16 cellular contexts compared by ENCODE assay signal in the genomic region with DNA sequence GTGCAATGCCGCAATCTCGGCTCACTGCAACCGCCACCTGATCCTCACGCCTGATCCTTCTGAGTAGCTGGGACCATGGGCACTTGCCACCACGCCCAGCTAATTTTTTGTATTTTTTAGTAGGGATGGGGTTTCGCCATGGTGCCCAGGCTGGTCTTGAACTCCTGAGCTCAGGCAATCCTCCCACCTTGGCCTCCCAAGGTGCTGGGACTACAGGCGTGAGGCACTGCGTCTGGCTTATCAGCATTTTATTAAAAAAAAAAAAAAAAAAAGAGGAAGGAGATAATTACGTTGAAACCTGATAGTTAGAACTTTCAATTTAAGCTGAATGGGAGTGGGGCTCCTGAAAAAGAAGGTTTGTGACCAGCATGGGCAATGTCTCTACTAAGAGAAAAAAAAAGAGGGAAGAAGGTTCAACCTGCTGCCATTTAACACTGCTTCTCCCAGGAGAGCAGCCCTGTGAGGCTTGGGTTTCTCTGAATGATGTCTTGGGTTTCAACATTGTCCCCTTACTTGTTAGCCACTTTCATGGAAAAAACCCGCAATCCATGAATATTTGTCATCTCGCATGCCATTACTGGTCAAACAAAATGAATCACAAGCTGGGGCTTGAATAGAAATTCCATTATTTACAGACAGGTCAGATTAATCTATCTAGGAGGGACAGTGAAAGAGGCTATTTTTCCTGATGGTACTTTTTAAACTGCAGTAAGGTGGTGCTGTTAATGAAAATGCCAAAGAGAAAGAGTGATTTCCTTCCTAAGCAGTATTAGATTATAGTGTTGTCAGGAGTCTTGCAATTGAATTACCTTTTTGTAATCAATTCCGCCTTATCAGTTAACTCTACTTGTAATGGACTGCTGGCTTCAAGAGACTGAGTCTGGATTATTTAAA.
A peak's percentile ranks its signal among the peaks of the same experiment; 100 is the strongest.
DNase-seq lines count a peak whose midpoint lies in the region; ATAC-seq and TF ChIP-seq lines count a peak whose summit lies in the region.
"Had no signal": no experiment of that assay in that cellular context is flagged by ENCODE, and none has a peak within 500 bp of the region (broad histone marks: within the 10 kb centered on the region; RNA-seq: fewer than 3 reads in every experiment).

No MANE protein-coding gene starts in this region.

- peaks cover 13% of the 10 kb centered on the region; the same call in 1 of the 2 replicates for H3K9me3 ChIP-seq in Panc1 (ENCODE audit: control insufficient read depth, insufficient read depth, low read depth, low read length)
- H3K9me3 ChIP-seq: sigmoid colon, tibial artery had no signal

- H3K27me3 Mint-ChIP-seq in stimulated activated naive CD8-positive, alpha-beta T cell treated with anti-CD3 and anti-CD28 coated beads, Interleukin-15, Interleukin-2, amounts not matched to agents 100 ng/mL and 50 ng/mL, for 24 hours, result no peaks in the 10 kb centered on the region
- H3K27me3 Mint-ChIP-seq: activated CD4-positive, alpha-beta T cell treated with anti-CD3 and anti-CD28 coated beads, Interleukin-2, amount 10 ng/mL, durations not matched to agents 7 days and 5 days; activated T-helper 17 cell treated with anti-CD3 and anti-CD28 coated beads, Interleukin-2, amount 50 U/mL, for 72 hours had no signal

- peaks cover 25% of the 10 kb centered on the region for H3K36me3 Mint-ChIP-seq in stimulated activated naive CD8-positive, alpha-beta T cell treated with anti-CD3 and anti-CD28 coated beads, Interleukin-15, Interleukin-2, amounts not matched to agents 100 ng/mL and 50 ng/mL, for 24 hours (ENCODE audit: low read depth)

- POLR2A ChIA-PET in Panc1 (lab: Charles Lee), result no interaction called here

- in situ Hi-C loops in Panc1 (cut with HindIII; ENCODE audit: low pct_unique_long_range_greater_than_20kb, low sequenced_read_pairs), result no loop called here

- H3K36me3 ChIP-seq in Panc1 (ENCODE audit: control insufficient read depth, insufficient read depth, low read length), result no peaks in the 10 kb centered on the region
- H3K36me3 ChIP-seq: sigmoid colon, tibial artery had no signal

- peak overlapping the region; percentile 37 for H3K27ac ChIP-seq in Panc1 (ENCODE audit: low read length)
- H3K27ac ChIP-seq: sigmoid colon, tibial artery had no signal

- peak overlapping the region; percentile 24 for H3K27ac Mint-ChIP-seq in stimulated activated naive CD8-positive, alpha-beta T cell treated with anti-CD3 and anti-CD28 coated beads, Interleukin-15, Interleukin-2, amounts not matched to agents 100 ng/mL and 50 ng/mL, for 24 hours
- H3K27ac Mint-ChIP-seq: activated CD4-positive, alpha-beta T cell treated with anti-CD3 and anti-CD28 coated beads, Interleukin-2, amount 10 ng/mL, durations not matched to agents 7 days and 5 days; activated T-helper 17 cell treated with anti-CD3 and anti-CD28 coated beads, Interleukin-2, amount 50 U/mL, for 72 hours; immature natural killer cell had no signal

- no peak for DNase-seq in stimulated activated naive CD8-positive, alpha-beta T cell treated with anti-CD3 and anti-CD28 coated beads, Interleukin-15, Interleukin-2, amounts not matched to agents 100 U/mL and 50 U/mL, for 24 hours
- DNase-seq in Panc1 (ENCODE audit: low read depth, low spot score) (no peak), fibroblast of the aortic adventitia (ENCODE audit: low read depth) (peak; percentile 26), NCI-H2029 treated with DMSO at 0.1 percent for 48 hours (lab: John Stamatoyannopoulos, UW) (no peak)
- no peak for DNase-seq in activated CD4-positive, alpha-beta T cell treated with anti-CD3 and anti-CD28 coated beads, Interleukin-2, amount 50 U/mL, for 1 hour
- DNase-seq in central memory CD4-positive, alpha-beta T cell, result no peak
- DNase-seq: activated CD4-positive, alpha-beta T cell treated with anti-CD3 and anti-CD28 coated beads, Interleukin-2, amount 10 ng/mL, durations not matched to agents 7 days and 5 days; caudate nucleus; immature natural killer cell; NCI-H1694 treated with DMSO at 0.1 percent for 48 hours; NCI-H82; sigmoid colon; tibial artery had no signal

- ATAC-seq in stimulated activated naive CD8-positive, alpha-beta T cell treated with anti-CD3 and anti-CD28 coated beads, Interleukin-15, Interleukin-2, amounts not matched to agents 100 U/mL and 50 U/mL, for 24 hours, result no peak
- peak; percentile 81 for ATAC-seq in Panc1
- ATAC-seq in HG03457 (IDR thresholded peaks at IDR 0.05; ENCODE audit: unreplicated experiment), result no peak
- ATAC-seq: activated T-helper 17 cell treated with anti-CD3 and anti-CD28 coated beads, Interleukin-2, amount 50 U/mL, for 72 hours had no signal

- H3K4me3 Mint-ChIP-seq in stimulated activated naive CD8-positive, alpha-beta T cell treated with anti-CD3 and anti-CD28 coated beads, Interleukin-15, Interleukin-2, amounts not matched to agents 100 ng/mL and 50 ng/mL, for 24 hours, result no peak overlapping the region
- H3K4me3 Mint-ChIP-seq: activated CD4-positive, alpha-beta T cell treated with anti-CD3 and anti-CD28 coated beads, Interleukin-2, amount 10 ng/mL, durations not matched to agents 7 days and 5 days; activated T-helper 17 cell treated with anti-CD3 and anti-CD28 coated beads, Interleukin-2, amount 50 U/mL, for 72 hours; immature natural killer cell had no signal

- no peak overlapping the region for H3K4me3 ChIP-seq in Panc1 (ENCODE audit: low read depth in 2 of 2, low read length in 2 of 2)
- H3K4me3 ChIP-seq in fibroblast of the aortic adventitia (ENCODE audit: low read depth, low read length), result no peak overlapping the region
- H3K4me3 ChIP-seq: sigmoid colon, tibial artery had no signal

- H3K4me1 Mint-ChIP-seq in stimulated activated naive CD8-positive, alpha-beta T cell treated with anti-CD3 and anti-CD28 coated beads, Interleukin-15, Interleukin-2, amounts not matched to agents 100 ng/mL and 50 ng/mL, for 24 hours (ENCODE audit: low read depth), result peaks cover 77% of the 10 kb centered on the region

- BruUV-seq in Panc1 (replicated peaks; lab: Mats Ljungman, UMichigan), result no TSS peak

- TF ChIP-seq CTCF in Panc1 (IDR thresholded peaks at IDR 0.05) (no peak), fibroblast of the aortic adventitia (IDR thresholded peaks at IDR 0.05; ENCODE audit: insufficient read depth, low read length) (no peak)

- CTCF ChIA-PET in Panc1 (lab: Charles Lee), result no interaction called here

- H3K4me1 ChIP-seq in Panc1 (ENCODE audit: control insufficient read depth, insufficient read depth, low read length), result peaks cover 14% of the 10 kb centered on the region

- no peaks in the 10 kb centered on the region for H3K9me3 Mint-ChIP-seq in stimulated activated naive CD8-positive, alpha-beta T cell treated with anti-CD3 and anti-CD28 coated beads, Interleukin-15, Interleukin-2, amounts not matched to agents 100 ng/mL and 50 ng/mL, for 24 hours
- H3K9me3 Mint-ChIP-seq: activated T-helper 17 cell treated with anti-CD3 and anti-CD28 coated beads, Interleukin-2, amount 50 U/mL, for 72 hours; immature natural killer cell had no signal

- no peaks in the 10 kb centered on the region for H3K27me3 ChIP-seq in Panc1 (ENCODE audit: control insufficient read depth, insufficient read depth, low read length)
- H3K27me3 ChIP-seq: sigmoid colon, tibial artery had no signal

- intact Hi-C loops in Panc1 (cut with micrococcal nuclease; ENCODE audit: unreplicated experiment), result no loop called here
